In the genomic region with DNA sequence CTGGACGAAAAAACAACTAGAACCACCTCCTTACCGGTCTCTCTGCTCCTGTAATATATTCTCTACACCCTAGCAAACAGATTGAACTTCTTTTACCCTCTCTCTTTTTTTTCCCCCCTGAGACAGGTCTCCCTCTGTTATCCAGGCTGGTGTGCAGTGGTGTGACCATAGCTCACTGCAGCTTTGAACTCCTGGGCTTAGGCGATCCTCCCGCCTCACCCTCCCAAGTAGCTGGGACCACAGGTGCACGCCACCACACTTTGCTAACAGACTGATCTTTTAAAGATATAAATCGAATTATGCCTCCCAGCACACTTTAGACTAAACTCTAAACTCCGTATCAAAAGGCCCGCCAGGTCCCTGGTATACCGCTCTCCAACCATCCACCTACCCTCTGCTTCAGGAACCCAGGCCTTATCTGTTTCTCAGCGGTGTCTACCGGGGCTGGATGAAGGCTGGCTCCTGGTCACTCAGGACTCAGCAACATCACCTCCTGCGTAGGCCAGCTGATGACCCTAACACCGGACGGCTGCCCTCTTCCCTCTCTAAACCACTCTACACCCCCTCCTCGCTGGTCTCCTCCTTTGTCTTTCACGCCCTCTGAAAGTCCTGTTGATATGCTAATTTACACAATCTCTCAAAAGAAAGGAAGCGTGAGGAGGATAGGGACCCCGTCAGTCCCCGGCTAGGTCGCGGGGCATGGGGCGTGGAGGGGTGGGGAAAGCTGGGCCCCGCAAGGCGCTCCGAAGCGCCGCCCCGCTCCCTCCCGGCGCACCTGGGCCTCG, we compare ENCODE assay signal across 6 cellular contexts. TPM values are rescaled to one million over a fixed set of nuclear protein-coding genes. Genes with fewer than 3 reads are reported as not detected.
A peak's percentile ranks its signal among the peaks of the same experiment; 100 is the strongest.
DNase-seq lines count a peak whose midpoint lies in the region; ATAC-seq and TF ChIP-seq lines count a peak whose summit lies in the region.

No MANE protein-coding gene starts in this region.

- ATAC-seq in HG02885 (IDR thresholded peaks at IDR 0.05; ENCODE audit: poor library complexity, unreplicated experiment), result no peak

- DNase-seq in AG10803 (ENCODE audit: low read depth), result no peak
- no peak for DNase-seq in Jurkat, Clone E6-1 (ENCODE audit: low read depth, low spot score)
- no peak for DNase-seq in epithelial cell of proximal tubule (ENCODE audit: low read depth)
- no peak for DNase-seq in NCI-H2081 treated with DMSO at 0.1 percent for 48 hours (lab: John Stamatoyannopoulos, UW)

- H3K27me3 ChIP-seq in skeletal muscle tissue (ENCODE audit: control insufficient read depth in 3 of 3, insufficient read depth in 3 of 3, low read length in 3 of 3), result no peaks in the 10 kb centered on the region

- TF ChIP-seq CTCF in AG10803 (conservative IDR thresholded peaks at IDR 0.05; ENCODE audit: low read length), result no peak
- TF ChIP-seq CTCF in epithelial cell of proximal tubule (conservative IDR thresholded peaks at IDR 0.05; ENCODE audit: low read depth, low read length), result no peak

- peaks cover 29 to 62% (median 49%) of the 10 kb centered on the region in 3 donors for H3K4me1 ChIP-seq in skeletal muscle tissue (ENCODE audit: control insufficient read depth in 3 of 3, insufficient read depth in 3 of 3, low read length in 3 of 3)

- H3K4me3 ChIP-seq in AG10803 (ENCODE audit: low read length) (peak overlapping the region; percentile 80), epithelial cell of proximal tubule (ENCODE audit: low read depth, low read length) (peak overlapping the region; percentile 63), skeletal muscle tissue (ENCODE audit: low read length in 3 of 3) (peak overlapping the region; percentile 80 to 91 (median 84))
- peak overlapping the region; percentile 95 for H3K4me3 ChIP-seq in Jurkat, Clone E6-1 (ENCODE audit: low read length)

- H3K27ac ChIP-seq in skeletal muscle tissue (ENCODE audit: low read depth, low read length), result peak overlapping the region; percentile 89

- H3K36me3 ChIP-seq in skeletal muscle tissue (ENCODE audit: control insufficient read depth in 3 of 3, insufficient read depth in 3 of 3, low read length in 3 of 3), result peaks cover 23 to 45% (median 33%) of the 10 kb centered on the region in 3 donors

- H3K9me3 ChIP-seq in skeletal muscle tissue (ENCODE audit: control insufficient read depth in 3 of 3, low read length in 3 of 3), result no peaks in the 10 kb centered on the region

- H3K9ac ChIP-seq in skeletal muscle tissue (ENCODE audit: low read depth in 1 of 3, low read length in 3 of 3), result peak overlapping the region; percentile 80 to 96 (median 86)

RNA-seq across cellular contexts. Expression of a gene that starts 0.7 kb away (rescaled TPM):
- polyA plus RNA-seq in Jurkat, Clone E6-1 (2012; ENCODE audit: insufficient read depth, insufficient read length), result 98.1 TPM
- 33.1 and 40.3 TPM in 2 replicates for total RNA-seq in epithelial cell of proximal tubule
- total RNA-seq in skeletal muscle tissue, result 29.2 TPM

RNA-seq across cellular contexts. Expression of a gene that starts 14.4 kb away (rescaled TPM):
- polyA plus RNA-seq in Jurkat, Clone E6-1 (2012; ENCODE audit: insufficient read depth, insufficient read length), result 78.2 TPM
- total RNA-seq in epithelial cell of proximal tubule, result 24.3 and 43.8 TPM in 2 replicates
- total RNA-seq in skeletal muscle tissue, result 34.4 TPM

RNA-seq across cellular contexts. Expression of a gene that starts 15.3 kb away (rescaled TPM):
- polyA plus RNA-seq in Jurkat, Clone E6-1 (2012; ENCODE audit: insufficient read depth, insufficient read length), result 78.7 TPM
- 13.3 and 17.8 TPM in 2 replicates for total RNA-seq in epithelial cell of proximal tubule
- 7.3 TPM for total RNA-seq in skeletal muscle tissue

RNA-seq across cellular contexts. Expression of a gene that starts 32.2 kb away (rescaled TPM):
- polyA plus RNA-seq in Jurkat, Clone E6-1 (2012; ENCODE audit: insufficient read depth, insufficient read length), result 130 TPM
- total RNA-seq in epithelial cell of proximal tubule (47.7 and 68.1 TPM in 2 replicates), skeletal muscle tissue (37.1 TPM)

RNA-seq across cellular contexts. Expression of a gene that starts 32.9 kb away (rescaled TPM):
- polyA plus RNA-seq in Jurkat, Clone E6-1 (2012; ENCODE audit: insufficient read depth, insufficient read length), result 151 TPM
- total RNA-seq in epithelial cell of proximal tubule (31.2 and 75.2 TPM in 2 replicates), skeletal muscle tissue (3.1 TPM)
